1 cellular context compared by ENCODE assay signal in genomic region chr2:101311390-101312019, GRCh38.
TF ChIP-seq lines count a peak whose summit lies in the region.

No MANE protein-coding gene starts in this region.

TF ChIP-seq in HepG2, 621 proteins besides CTCF, POLR2A, EP300 and RAD21 (continued from another document):
- peak; percentile 49; the same call in 1 of the 2 replicates for TF ChIP-seq RCOR2 (CRISPR knock-in tag; IDR thresholded peaks at IDR 0.05)
- TF ChIP-seq HNF4A (CRISPR knock-in tag; IDR thresholded peaks at IDR 0.05): peak; percentile 38; the same call in 1 of the 2 replicates
- peak; percentile 93 for TF ChIP-seq RXRB (CRISPR knock-in tag; IDR thresholded peaks at IDR 0.05; ENCODE audit: borderline replicate concordance)
- no peak for TF ChIP-seq NFAT5 (CRISPR knock-in tag; IDR thresholded peaks at IDR 0.05)
- TF ChIP-seq MXI1 (IDR thresholded peaks at IDR 0.05; ENCODE audit: borderline replicate concordance, low read depth, low read length): peak; percentile 28; the same call in 1 of the 3 replicates
